8 cellular contexts compared by ENCODE assay signal in genomic region chr20:21303061-21303871, GRCh38. TPM values are rescaled to one million over a fixed set of nuclear protein-coding genes. Genes with fewer than 3 reads are reported as not detected.
A peak's percentile ranks its signal among the peaks of the same experiment; 100 is the strongest.
DNase-seq lines count a peak whose midpoint lies in the region; ATAC-seq and TF ChIP-seq lines count a peak whose summit lies in the region.

Gene XRN2 (plus strand): TSS chr20:21303331. CDS start chr20:21303399, 68 bp downstream.

- peaks cover 61% of the 10 kb centered on the region for H3K79me2 ChIP-seq in OCI-LY3 (ENCODE audit: low read length)

- peaks cover 14% of the 10 kb centered on the region for H3K4me1 ChIP-seq in OCI-LY3 (ENCODE audit: low read length)
- H3K4me1 ChIP-seq in mononuclear cell (ENCODE audit: insufficient read depth, low read length), result peaks cover 16% of the 10 kb centered on the region

- H3K27me3 ChIP-seq in OCI-LY3 (ENCODE audit: low read depth, low read length) (no peaks in the 10 kb centered on the region), mononuclear cell (ENCODE audit: insufficient read depth, low read length) (no peaks in the 10 kb centered on the region)

- H2AFZ ChIP-seq in OCI-LY3 (ENCODE audit: low read depth, low read length), result peak within 1 kb of the TSS; percentile 84

- H3K9ac ChIP-seq in OCI-LY3 (ENCODE audit: low read length), result peak within 1 kb of the TSS; percentile 85

- peaks cover 10% of the 10 kb centered on the region for H3K36me3 ChIP-seq in OCI-LY3 (replicated peaks; ENCODE audit: low read depth, low read length)

- peak; percentile 92 for ATAC-seq in GM21526 (IDR thresholded peaks at IDR 0.05; ENCODE audit: low FRiP score, unreplicated experiment)

- peak within 1 kb of the TSS; percentile 76 for H3K27ac ChIP-seq in OCI-LY3 (ENCODE audit: low read length)

- DNase-seq in DMS 273 (lab: John Stamatoyannopoulos, UW; ENCODE audit: unreplicated experiment) (peak; percentile 98), HuH-7.5 (ENCODE audit: low spot score) (peak; percentile 87), activated T-cell treated with anti-CD3 and anti-CD28 coated beads for 1 hour (ENCODE audit: low read depth) (peak; percentile 89), epidermal melanocyte (ENCODE audit: insufficient read length, low spot score) (peak; percentile 91)
- DNase-seq in stimulated activated CD8-positive, alpha-beta memory T cell treated with anti-CD3 and anti-CD28 coated beads, Interleukin-4, amount 100 ng/mL, for 1 hour (ENCODE audit: low read depth in 2 of 2, low spot score in 1 of 2), result peak; percentile 89 to 90

- no peak for TF ChIP-seq CTCF in OCI-LY3 (IDR thresholded peaks at IDR 0.05; ENCODE audit: low read depth, low read length)

- H3K9me3 ChIP-seq in OCI-LY3 (ENCODE audit: insufficient read depth, low read length) (no peaks in the 10 kb centered on the region), mononuclear cell (ENCODE audit: low read depth, low read length) (no peaks in the 10 kb centered on the region)

- H3K4me3 ChIP-seq in OCI-LY3 (ENCODE audit: low read length), result peak within 1 kb of the TSS; percentile 91
- H3K4me3 ChIP-seq in mononuclear cell (ENCODE audit: low read length), result peak within 1 kb of the TSS; percentile 95

- peaks cover 22% of the 10 kb centered on the region for H4K20me1 ChIP-seq in OCI-LY3 (ENCODE audit: insufficient read depth, low read length)

- peak within 1 kb of the TSS; percentile 92 for H3K4me2 ChIP-seq in OCI-LY3 (ENCODE audit: low read length)

RNA-seq across cellular contexts. Expression of gene XRN2, which starts in this region (rescaled TPM):
- 96.6 TPM for total RNA-seq in mononuclear cell

Comparison
In these comparisons a context has a peak if more than half of its experiments do, and no peak if none do; other contexts are left out.
1. Peak in every context shown above with its lines: DNase-seq, ATAC-seq, H3K4me3 ChIP-seq and H3K27ac ChIP-seq.